In genomic region chr2:203077458-203077857, GRCh38 we compare ENCODE assay signal across 19 cellular contexts.
A peak's percentile ranks its signal among the peaks of the same experiment; 100 is the strongest.
DNase-seq lines count a peak whose midpoint lies in the region; ATAC-seq and TF ChIP-seq lines count a peak whose summit lies in the region.
"Had no signal": no experiment of that assay in that cellular context is flagged by ENCODE, and none has a peak within 500 bp of the region (broad histone marks: within the 10 kb centered on the region; RNA-seq: fewer than 3 reads in every experiment).

No MANE protein-coding gene starts in this region.

- DNase-seq in AG09309 (ENCODE audit: low read depth) (peak; percentile 10), LHCN-M2 (ENCODE audit: low read depth) (peak; percentile 24), cardiac fibroblast (ENCODE audit: low read depth in 2 of 2) (peak; percentile 59 to 64), hepatic stellate cell (ENCODE audit: low spot score) (peak; percentile 21), NCI-H1048 (lab: John Stamatoyannopoulos, UW) (no peak), RPMI8226 (no peak)
- DNase-seq: activated CD8-positive, alpha-beta memory T cell treated with anti-CD3 and anti-CD28 coated beads, Interleukin-2, amount 10 ng/mL, durations not matched to agents 7 days and 5 days; activated naive CD8-positive, alpha-beta T cell treated with anti-CD3 and anti-CD28 coated beads, Interleukin-2, amount 50 U/mL, for 24 hours; AML-193; caudate nucleus; COR-L47; effector memory CD8-positive, alpha-beta T cell; left lung; mucosa of descending colon; NCI-H1092 treated with DMSO at 0.1 percent for 48 hours had no signal

- no peak overlapping the region for H3K4me3 ChIP-seq in AG09309 (ENCODE audit: control insufficient read depth, low read depth, low read length)
- H3K4me3 ChIP-seq in cardiac fibroblast (replicated peaks in 1 of 2; ENCODE audit: low read depth in 2 of 2, low read length in 2 of 2), result no peak overlapping the region
- H3K4me3 ChIP-seq: K562, left lung, mucosa of descending colon, thoracic aorta had no signal

- ATAC-seq in HG03196 (IDR thresholded peaks at IDR 0.05; ENCODE audit: unreplicated experiment), result no peak
- no peak for ATAC-seq in GM18511 (IDR thresholded peaks at IDR 0.05; ENCODE audit: unreplicated experiment)
- ATAC-seq: activated CD8-positive, alpha-beta memory T cell treated with anti-CD3 and anti-CD28 coated beads, Interleukin-2, amount 10 ng/mL, durations not matched to agents 7 days and 5 days; activated naive CD8-positive, alpha-beta T cell treated with anti-CD3 and anti-CD28 coated beads, Interleukin-2, amount 50 U/mL, for 24 hours; effector memory CD8-positive, alpha-beta T cell; K562; left lung; mucosa of descending colon had no signal

- no peak for TF ChIP-seq CTCF in AG09309 (IDR thresholded peaks at IDR 0.05; ENCODE audit: control insufficient read depth, insufficient read depth, low read depth, low read length, missing control alignments)
- TF ChIP-seq CTCF in cardiac fibroblast (IDR thresholded peaks at IDR 0.05; ENCODE audit: low read depth, low read length), result no peak

Comparison
In these comparisons a context has a peak if more than half of its experiments do, and no peak if none do; other contexts are left out.
1. DNase-seq: peak in AG09309 (single experiment), LHCN-M2 (single experiment), cardiac fibroblast (2 of 2) and hepatic stellate cell (single experiment); none in NCI-H1048 (single experiment) and RPMI8226 (single experiment).